In genomic region chr17:7029096-7029495, GRCh38 we compare ENCODE assay signal across 1 cellular context.
TF ChIP-seq lines count a peak whose summit lies in the region.

No MANE protein-coding gene starts in this region.

TF ChIP-seq in K562, 482 proteins besides CTCF, POLR2A, EP300 and RAD21:
- TF ChIP-seq HDAC3 (IDR thresholded peaks at IDR 0.05; ENCODE audit: borderline replicate concordance, partially characterized antibody), result no peak
- no peak for TF ChIP-seq PBX2 (CRISPR knock-in tag; IDR thresholded peaks at IDR 0.05; ENCODE audit: low read depth)
- peak; percentile 74; the same call in 1 of the 2 replicates for TF ChIP-seq PBX2 (tag; conservative IDR thresholded peaks at IDR 0.05; ENCODE audit: low read depth)
- no peak for TF ChIP-seq ZNF41 (CRISPR knock-in tag; conservative IDR thresholded peaks at IDR 0.05)
- no peak for TF ChIP-seq PRMT5 (CRISPR knock-in tag; IDR thresholded peaks at IDR 0.05)
- no peak for TF ChIP-seq ZNF174 (CRISPR knock-in tag; IDR thresholded peaks at IDR 0.05)
- no peak for TF ChIP-seq ZNF696 (CRISPR knock-in tag; conservative IDR thresholded peaks at IDR 0.05)
- no peak for TF ChIP-seq CBFA2T2 (conservative IDR thresholded peaks at IDR 0.05)
- no peak for TF ChIP-seq HDAC1 (IDR thresholded peaks at IDR 0.05)
- peak; percentile 75 for TF ChIP-seq MEIS2 (IDR thresholded peaks at IDR 0.05; ENCODE audit: partially characterized antibody)
- peak; percentile 58 for TF ChIP-seq PKNOX1 (IDR thresholded peaks at IDR 0.05)
- TF ChIP-seq DPF2 (IDR thresholded peaks at IDR 0.05), result no peak
- TF ChIP-seq JUND (IDR thresholded peaks at IDR 0.05; ENCODE audit: borderline replicate concordance, low read depth, low read length), result no peak
- no peak for TF ChIP-seq JUND (tag; IDR thresholded peaks at IDR 0.05; ENCODE audit: borderline replicate concordance, low read depth, low read length)
- TF ChIP-seq EHMT2 (IDR thresholded peaks at IDR 0.05), result no peak
- TF ChIP-seq POLR2AphosphoS2 (IDR thresholded peaks at IDR 0.05; ENCODE audit: low read length), result no peak
- TF ChIP-seq SREBF2 (CRISPR knock-in tag; IDR thresholded peaks at IDR 0.05), result no peak
- TF ChIP-seq ZNF707 (CRISPR knock-in tag; conservative IDR thresholded peaks at IDR 0.05), result no peak
- TF ChIP-seq ARID1B (IDR thresholded peaks at IDR 0.05), result no peak
